9 cellular contexts compared by ENCODE assay signal in the genomic region with DNA sequence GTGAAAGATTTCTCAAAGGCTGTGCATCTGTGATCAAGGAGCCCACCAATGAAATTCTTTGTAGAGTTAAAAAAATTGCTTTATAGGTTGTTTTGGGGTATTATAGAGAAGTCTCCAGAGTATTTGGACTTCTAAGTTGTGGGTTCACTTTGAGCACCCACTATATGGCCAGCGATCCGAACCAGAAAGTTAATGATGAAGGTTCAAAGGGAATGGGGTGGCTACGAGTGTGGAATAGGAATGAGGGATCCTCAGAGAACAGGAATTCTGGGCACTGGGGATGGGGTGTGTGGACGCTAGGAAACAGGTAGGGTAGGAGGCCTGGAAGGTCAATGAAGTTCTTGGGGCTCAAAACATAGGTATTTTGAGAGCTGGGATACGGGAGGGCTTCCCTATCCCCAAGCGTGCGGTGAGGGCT. TPM values are rescaled to one million over a fixed set of nuclear protein-coding genes. Genes with fewer than 3 reads are reported as not detected.
DNase-seq lines count a peak whose midpoint lies in the region; FAIRE-seq and TF ChIP-seq lines count a peak whose summit lies in the region.
"Had no signal": no experiment of that assay in that cellular context is flagged by ENCODE, and none has a peak within 500 bp of the region (broad histone marks: within the 10 kb centered on the region; RNA-seq: fewer than 3 reads in every experiment).

No MANE protein-coding gene starts in this region.

- H3K4me1 ChIP-seq in ACC112 (ENCODE audit: control insufficient read depth, insufficient read depth, low read length, unreplicated experiment) (peaks cover 10% of the 10 kb centered on the region), HUES6 (ENCODE audit: control insufficient read depth, insufficient read depth, low read length) (peaks cover 43% of the 10 kb centered on the region), mucosa of stomach (ENCODE audit: control insufficient read depth, insufficient read depth, low read length) (peaks cover 18% of the 10 kb centered on the region)

- H3K36me3 ChIP-seq in ACC112 (ENCODE audit: insufficient read depth, low read length) = no peaks in the 10 kb centered on the region
- H3K36me3 ChIP-seq in HUES6 (ENCODE audit: control insufficient read depth, insufficient read depth, low read length) = no peaks in the 10 kb centered on the region
- H3K36me3 ChIP-seq in bronchial epithelial cell (ENCODE audit: control insufficient read depth, insufficient read depth, low read length) = peaks cover 4% of the 10 kb centered on the region
- H3K36me3 ChIP-seq in mucosa of stomach (ENCODE audit: control insufficient read depth, insufficient read depth, low read length) = no peaks in the 10 kb centered on the region

- peak overlapping the region; percentile 34 for H2AFZ ChIP-seq in ACC112 (ENCODE audit: low read length, unreplicated experiment)

- H3K27me3 ChIP-seq in ACC112 (ENCODE audit: insufficient read depth, low read length) (peaks cover 6% of the 10 kb centered on the region; the same call in 1 of the 2 replicates), HUES6 (ENCODE audit: control insufficient read depth, insufficient read depth, low read length) (no peaks in the 10 kb centered on the region), bronchial epithelial cell (ENCODE audit: control insufficient read depth, insufficient read depth, low read length) (peaks cover 5% of the 10 kb centered on the region), mucosa of stomach (ENCODE audit: control insufficient read depth, insufficient read depth, low read length) (no peaks in the 10 kb centered on the region)

- no peaks in the 10 kb centered on the region for H3K9me3 ChIP-seq in HUES6 (ENCODE audit: control insufficient read depth, insufficient read depth, low read depth, low read length)
- H3K9me3 ChIP-seq in mucosa of stomach (ENCODE audit: control insufficient read depth, low read length) = no peaks in the 10 kb centered on the region

- H3K27ac ChIP-seq in ACC112 (ENCODE audit: low read depth, low read length) = no peak overlapping the region
- H3K27ac ChIP-seq in HUES6 (ENCODE audit: low read depth, low read length) = no peak overlapping the region

- peak overlapping the region; percentile 87 for H3K4me3 ChIP-seq in ACC112 (ENCODE audit: low read depth, low read length)
- peak overlapping the region; percentile 61 for H3K4me3 ChIP-seq in HUES6 (ENCODE audit: low read depth, low read length)
- peak overlapping the region; percentile 72 for H3K4me3 ChIP-seq in bronchial epithelial cell (ENCODE audit: low read depth, low read length)
- H3K4me3 ChIP-seq in mucosa of stomach (ENCODE audit: low read length) = peak overlapping the region; percentile 78

- DNase-seq in bronchial epithelial cell (ENCODE audit: low read depth) (no peak), NCI-H1105 (lab: John Stamatoyannopoulos, UW) (no peak), NCI-H1105 treated with DMSO at 0.1 percent for 48 hours (lab: John Stamatoyannopoulos, UW) (no peak), NCI-H128 (lab: John Stamatoyannopoulos, UW; ENCODE audit: unreplicated experiment) (no peak), NCI-H510A treated with DMSO at 0.1 percent for 48 hours (lab: John Stamatoyannopoulos, UW) (no peak)
- DNase-seq: NCI-H1930 had no signal

- TF ChIP-seq CTCF in bronchial epithelial cell (IDR thresholded peaks at IDR 0.05; ENCODE audit: insufficient read depth, low read length, severe bottlenecking) = no peak

- peaks cover 44% of the 10 kb centered on the region for H3K79me2 ChIP-seq in ACC112 (ENCODE audit: control insufficient read depth, insufficient read depth, low read length, unreplicated experiment)

- H3K9ac ChIP-seq in HUES6 (ENCODE audit: low read length) = peak overlapping the region; percentile 41
- peak overlapping the region; percentile 53 for H3K9ac ChIP-seq in mucosa of stomach (ENCODE audit: low read length)

- FAIRE-seq in bronchial epithelial cell (lab: Jason Lieb, UNC) = no peak

RNA-seq across cellular contexts. Expression of a gene that starts 0.8 kb away (rescaled TPM):
- 10.6 and 12.1 TPM in 2 replicates for total RNA-seq in bronchial epithelial cell

RNA-seq across cellular contexts. Expression of a gene that starts 39.9 kb away (rescaled TPM):
- total RNA-seq in bronchial epithelial cell = not detected in 2 replicates

RNA-seq across cellular contexts. Expression of a gene that starts 59.1 kb away (rescaled TPM):
- not detected in 2 replicates for total RNA-seq in bronchial epithelial cell
